9 cellular contexts compared by ENCODE assay signal in the genomic region with DNA sequence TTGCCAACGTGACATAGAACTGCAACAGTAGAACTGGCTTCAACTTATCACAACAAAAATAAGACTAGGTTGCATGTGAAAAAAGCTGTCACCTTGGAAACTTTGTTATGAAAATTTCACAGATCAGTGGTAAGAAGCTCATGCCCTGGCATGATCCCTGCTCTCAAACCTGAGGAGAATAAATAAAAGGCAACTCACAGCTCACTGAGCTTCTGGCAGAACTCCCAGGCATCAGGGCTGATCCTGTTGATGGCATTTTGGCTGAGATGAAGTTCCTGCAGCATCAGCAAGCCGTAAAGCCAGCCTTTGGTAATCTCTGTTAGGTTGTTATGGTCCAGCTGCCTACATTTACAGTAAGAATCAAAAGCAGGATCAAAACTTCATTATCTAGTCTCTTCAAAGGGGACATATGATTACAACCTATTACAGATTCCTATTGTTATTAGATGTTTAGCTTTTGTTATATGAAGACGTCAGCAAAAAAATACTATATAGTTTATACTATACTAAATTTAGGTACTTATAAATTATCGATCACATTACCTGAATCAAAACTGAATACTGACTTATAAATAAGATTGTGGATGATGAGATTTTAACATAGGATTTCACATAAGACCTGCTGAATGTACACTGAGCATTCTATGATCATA. TPM values are rescaled to one million over a fixed set of nuclear protein-coding genes. Genes with fewer than 3 reads are reported as not detected.
DNase-seq lines count a peak whose midpoint lies in the region; ATAC-seq lines count a peak whose summit lies in the region.
"Had no signal": no experiment of that assay in that cellular context is flagged by ENCODE, and none has a peak within 500 bp of the region (broad histone marks: within the 10 kb centered on the region; RNA-seq: fewer than 3 reads in every experiment).

No MANE protein-coding gene starts in this region.

- DNase-seq in NCI-H1092 (lab: John Stamatoyannopoulos, UW), result peak; percentile 73
- peak; percentile 61 for DNase-seq in amniotic epithelial cell (ENCODE audit: low read depth)
- DNase-seq in left cardiac atrium, result peak; percentile 69
- peak in 38 of 49 donors; percentile 4 to 71 (median 36) for DNase-seq in substantia nigra (lab: John Stamatoyannopoulos, UW)
- DNase-seq in activated naive CD4-positive, alpha-beta T cell treated with Interleukin-2 at 50 U/mL for 16 hours, result no peak
- no peak for DNase-seq in activated CD4-positive, CD25-positive, alpha-beta regulatory T cell (lab: John Stamatoyannopoulos, UW)
- DNase-seq: activated B cell treated with CpG ODN at 0.5 μM for 24 hours, foreskin melanocyte had no signal

- H3K27ac ChIP-seq in substantia nigra (ENCODE audit: low read depth, low read length, poor library complexity, severe bottlenecking), result no peak overlapping the region

- intact Hi-C loops in left cardiac atrium (cut with DNase I), result no loop called here

- ATAC-seq in left cardiac atrium, result peak; percentile 78 to 96
- ATAC-seq in HG03139 (IDR thresholded peaks at IDR 0.05; ENCODE audit: unreplicated experiment), result no peak

RNA-seq across cellular contexts. Expression of a gene that starts 32.0 kb away (rescaled TPM):
- total RNA-seq in left cardiac atrium, result 10 to 100 TPM in 1 of 2 donors, 1 to 10 TPM in 1; 7.3 to 13.0 TPM
- total RNA-seq: activated B cell treated with CpG ODN at 0.5 μM for 24 hours had no signal

Comparison
In these comparisons a context has a peak if more than half of its experiments do, and no peak if none do; other contexts are left out.
1. DNase-seq: peak in NCI-H1092 (single experiment), amniotic epithelial cell (single experiment), left cardiac atrium (single experiment) and substantia nigra (38 of 49); none in activated naive CD4-positive, alpha-beta T cell treated with Interleukin-2 at 50 U/mL for 16 hours (single experiment) and activated CD4-positive, CD25-positive, alpha-beta regulatory T cell (0 of 4).